ENCODE assay signal across 8 cellular contexts in genomic region chr13:94601446-94602431, GRCh38. TPM values are rescaled to one million over a fixed set of nuclear protein-coding genes. Genes with fewer than 3 reads are reported as not detected.
DNase-seq lines count a peak whose midpoint lies in the region; ATAC-seq and TF ChIP-seq lines count a peak whose summit lies in the region.

Gene GPR180 (plus strand): TSS chr13:94601857. CDS start chr13:94601928, 71 bp downstream.

- peaks cover 6 to 36% (median 28%) of the 10 kb centered on the region in 4 donors for H3K4me1 Mint-ChIP-seq in naive thymus-derived CD8-positive, alpha-beta T cell
- peaks cover 14% of the 10 kb centered on the region in 2 donors for H3K4me1 Mint-ChIP-seq in stimulated activated naive B cell treated with anti-CD40 and anti-IgM and Interleukin-4, amounts not matched to agents 10 μg/mL and 1 μg/mL and 100 μg/mL, for 72 hours

- peak; percentile 97 for ATAC-seq in naive thymus-derived CD8-positive, alpha-beta T cell
- peak; percentile 99 to 100 for ATAC-seq in stimulated activated naive B cell treated with anti-CD40 and anti-IgM and Interleukin-4, amounts not matched to agents 10 μg/mL and 1 μg/mL and 100 μg/mL, for 72 hours (replicated peaks)

- no peaks in the 10 kb centered on the region for H3K9me3 Mint-ChIP-seq in naive thymus-derived CD8-positive, alpha-beta T cell
- peaks cover 4% of the 10 kb centered on the region in 2 donors for H3K9me3 Mint-ChIP-seq in stimulated activated naive B cell treated with anti-CD40 and anti-IgM and Interleukin-4, amounts not matched to agents 10 μg/mL and 1 μg/mL and 100 μg/mL, for 72 hours

- POLR2A ChIA-PET in RWPE1 (lab: Yijun Ruan, JAX; ENCODE audit: low non-redundant PET): no interaction called here
- POLR2A ChIA-PET in naive thymus-derived CD8-positive, alpha-beta T cell (lab: Charles Lee): interaction anchor here (0.6 to 2.9 kb wide), 4 partner anchors 15 to 66 kb away, joined by 3 to 32 read pairs (median 4); no protein-coding TSS in a partner anchor

- DNase-seq in EL (peak; percentile 99), GOT3 (lab: John Stamatoyannopoulos, UW) (peak; percentile 81), LHCN-M2 (ENCODE audit: low read depth) (peak; percentile 99), RWPE1 (ENCODE audit: low spot score) (peak; percentile 98), fibroblast of peridontal ligament (ENCODE audit: extremely low read depth) (peak; percentile 100)
- peak; percentile 87 for DNase-seq in activated T-helper 9 cell treated with anti-CD3 and anti-CD28 coated beads, Interleukin-2, amount 50 U/mL, for 16 hours (ENCODE audit: low read depth)
- DNase-seq in naive thymus-derived CD8-positive, alpha-beta T cell: peak; percentile 72 to 89 (median 85)
- DNase-seq in stimulated activated naive B cell treated with anti-CD40 and anti-IgM and Interleukin-4, amounts not matched to agents 10 μg/mL and 1 μg/mL and 100 μg/mL, for 72 hours: peak; percentile 92

- CTCF ChIA-PET in RWPE1 (lab: Yijun Ruan, JAX): interaction anchor here (0.9 to 1.0 kb wide), 2 partner anchors 18 to 28 kb away, joined by 3 read pairs; no protein-coding TSS in a partner anchor

- H3K27ac ChIP-seq in RWPE1: peak within 1 kb of the TSS; percentile 86

- TF ChIP-seq CTCF in RWPE1 (conservative IDR thresholded peaks at IDR 0.05; ENCODE audit: low read depth): no peak

- peak within 1 kb of the TSS; percentile 68 to 96 (median 90) for H3K27ac Mint-ChIP-seq in naive thymus-derived CD8-positive, alpha-beta T cell
- peak within 1 kb of the TSS; percentile 73 for H3K27ac Mint-ChIP-seq in stimulated activated naive B cell treated with anti-CD40 and anti-IgM and Interleukin-4, amounts not matched to agents 10 μg/mL and 1 μg/mL and 100 μg/mL, for 72 hours

- H3K27me3 Mint-ChIP-seq in naive thymus-derived CD8-positive, alpha-beta T cell: no peaks in the 10 kb centered on the region
- no peaks in the 10 kb centered on the region for H3K27me3 Mint-ChIP-seq in stimulated activated naive B cell treated with anti-CD40 and anti-IgM and Interleukin-4, amounts not matched to agents 10 μg/mL and 1 μg/mL and 100 μg/mL, for 72 hours

- H3K36me3 Mint-ChIP-seq in naive thymus-derived CD8-positive, alpha-beta T cell: peaks cover 0 to 9% (median 0%) of the 10 kb centered on the region in 3 donors
- peaks cover 5 to 6% of the 10 kb centered on the region in 2 donors for H3K36me3 Mint-ChIP-seq in stimulated activated naive B cell treated with anti-CD40 and anti-IgM and Interleukin-4, amounts not matched to agents 10 μg/mL and 1 μg/mL and 100 μg/mL, for 72 hours

- peak within 1 kb of the TSS; percentile 77 to 91 (median 86) for H3K4me3 Mint-ChIP-seq in naive thymus-derived CD8-positive, alpha-beta T cell
- H3K4me3 Mint-ChIP-seq in stimulated activated naive B cell treated with anti-CD40 and anti-IgM and Interleukin-4, amounts not matched to agents 10 μg/mL and 1 μg/mL and 100 μg/mL, for 72 hours: peak within 1 kb of the TSS; percentile 84 to 94

RNA-seq across cellular contexts. Expression of gene GPR180, which starts in this region (rescaled TPM):
- total RNA-seq in LHCN-M2 (2014; rRNA removed): 9.6 and 10.1 TPM in 2 replicates
- 1.9 TPM for polyA plus RNA-seq in LHCN-M2 (2012)
- 1 to 10 TPM; 3.1 to 3.4 TPM for total RNA-seq in naive thymus-derived CD8-positive, alpha-beta T cell
- polyA plus RNA-seq in naive thymus-derived CD8-positive, alpha-beta T cell: 1 to 10 TPM in 2 of 3 donors, under 1 TPM in 1; 0.96 to 1.8 (median 1.1) TPM

Comparison
In these comparisons a context has a peak if more than half of its experiments do, and no peak if none do; other contexts are left out.
1. Peak in every context shown above with its lines: DNase-seq, ATAC-seq and H3K27ac ChIP-seq.